Comparison of ENCODE assay signal across 1 cellular context in the genomic region with DNA sequence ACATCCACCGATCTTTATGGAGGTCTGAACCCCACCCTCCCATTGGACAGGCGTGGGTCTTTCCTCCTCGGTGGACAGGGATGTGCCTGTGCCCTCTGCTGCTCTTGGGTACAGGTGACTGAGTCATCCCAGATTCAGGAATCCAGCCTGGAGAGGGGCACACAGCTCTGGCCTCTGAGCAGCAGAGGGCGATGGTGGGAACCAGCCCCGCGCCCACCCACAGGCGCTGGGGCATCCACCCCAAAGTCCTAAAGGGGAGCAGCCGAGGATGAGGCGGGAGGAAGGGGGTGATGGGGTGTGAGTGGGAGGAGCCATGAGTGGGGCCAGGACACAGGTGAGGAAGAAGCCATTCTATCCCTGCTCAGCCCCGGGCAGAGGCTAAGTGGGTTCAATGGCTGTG.
TF ChIP-seq lines count a peak whose summit lies in the region.

No MANE protein-coding gene starts in this region.

TF ChIP-seq in Ishikawa, 13 proteins besides CTCF, POLR2A, EP300 and RAD21 (continued from another document):
- TF ChIP-seq, protein P1, sequence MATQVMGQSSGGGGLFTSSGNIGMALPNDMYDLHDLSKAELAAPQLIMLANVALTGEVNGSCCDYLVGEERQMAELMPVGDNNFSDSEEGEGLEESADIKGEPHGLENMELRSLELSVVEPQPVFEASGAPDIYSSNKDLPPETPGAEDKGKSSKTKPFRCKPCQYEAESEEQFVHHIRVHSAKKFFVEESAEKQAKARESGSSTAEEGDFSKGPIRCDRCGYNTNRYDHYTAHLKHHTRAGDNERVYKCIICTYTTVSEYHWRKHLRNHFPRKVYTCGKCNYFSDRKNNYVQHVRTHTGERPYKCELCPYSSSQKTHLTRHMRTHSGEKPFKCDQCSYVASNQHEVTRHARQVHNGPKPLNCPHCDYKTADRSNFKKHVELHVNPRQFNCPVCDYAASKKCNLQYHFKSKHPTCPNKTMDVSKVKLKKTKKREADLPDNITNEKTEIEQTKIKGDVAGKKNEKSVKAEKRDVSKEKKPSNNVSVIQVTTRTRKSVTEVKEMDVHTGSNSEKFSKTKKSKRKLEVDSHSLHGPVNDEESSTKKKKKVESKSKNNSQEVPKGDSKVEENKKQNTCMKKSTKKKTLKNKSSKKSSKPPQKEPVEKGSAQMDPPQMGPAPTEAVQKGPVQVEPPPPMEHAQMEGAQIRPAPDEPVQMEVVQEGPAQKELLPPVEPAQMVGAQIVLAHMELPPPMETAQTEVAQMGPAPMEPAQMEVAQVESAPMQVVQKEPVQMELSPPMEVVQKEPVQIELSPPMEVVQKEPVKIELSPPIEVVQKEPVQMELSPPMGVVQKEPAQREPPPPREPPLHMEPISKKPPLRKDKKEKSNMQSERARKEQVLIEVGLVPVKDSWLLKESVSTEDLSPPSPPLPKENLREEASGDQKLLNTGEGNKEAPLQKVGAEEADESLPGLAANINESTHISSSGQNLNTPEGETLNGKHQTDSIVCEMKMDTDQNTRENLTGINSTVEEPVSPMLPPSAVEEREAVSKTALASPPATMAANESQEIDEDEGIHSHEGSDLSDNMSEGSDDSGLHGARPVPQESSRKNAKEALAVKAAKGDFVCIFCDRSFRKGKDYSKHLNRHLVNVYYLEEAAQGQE (IDR thresholded peaks at IDR 0.05; ENCODE audit: low read depth), result no peak
